31 cellular contexts compared by ENCODE assay signal in the genomic region with DNA sequence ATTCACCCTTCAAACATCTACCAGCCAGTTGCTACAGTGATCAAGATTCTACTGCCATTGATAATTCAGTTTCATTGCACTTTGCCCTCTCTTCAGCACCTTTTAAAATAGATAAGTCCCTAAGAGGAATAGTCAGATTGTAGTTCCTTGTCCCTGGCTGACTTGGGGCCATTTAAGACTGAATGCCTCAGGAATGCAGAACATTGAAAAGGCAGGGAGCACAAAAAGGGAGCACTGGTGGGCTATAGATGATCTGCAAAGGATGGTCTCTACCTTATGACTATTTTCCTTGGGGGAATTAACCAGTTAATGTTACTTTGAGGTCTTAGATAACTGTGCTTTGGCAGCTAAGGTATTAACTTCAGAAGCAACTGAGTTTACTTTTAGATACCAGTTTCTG.
"Had no signal": no experiment of that assay in that cellular context is flagged by ENCODE, and none has a peak within 500 bp of the region (broad histone marks: within the 10 kb centered on the region; RNA-seq: fewer than 3 reads in every experiment).

No MANE protein-coding gene starts in this region.

- ATAC-seq: naive thymus-derived CD4-positive, alpha-beta T cell; natural killer cell; psoas muscle; right cardiac atrium; right lobe of liver; stimulated activated memory B cell treated with anti-CD40 and anti-IgM and Interleukin-4, amounts not matched to agents 10 μg/mL and 1 μg/mL and 100 μg/mL, for 72 hours; stimulated activated naive CD8-positive, alpha-beta T cell treated with anti-CD3 and anti-CD28 coated beads, Interleukin-15, amount 100 ng/mL, for 72 hours; stimulated activated naive CD8-positive, alpha-beta T cell treated with anti-CD3 and anti-CD28 coated beads, Interleukin-15, Interleukin-2, amounts not matched to agents 100 U/mL and 50 U/mL, for 24 hours; upper lobe of right lung had no signal

- H3K27ac ChIP-seq: neutrophil, parathyroid adenoma, psoas muscle, right lobe of liver, sigmoid colon, spleen, suprapubic skin, testis, tibial artery, transverse colon, upper lobe of right lung, uterus had no signal

- H3K9me3 Mint-ChIP-seq: naive thymus-derived CD4-positive, alpha-beta T cell; natural killer cell; nephron; stimulated activated memory B cell treated with anti-CD40 and anti-IgM and Interleukin-4, amounts not matched to agents 10 μg/mL and 1 μg/mL and 100 μg/mL, for 72 hours; stimulated activated naive CD8-positive, alpha-beta T cell treated with anti-CD3 and anti-CD28 coated beads, Interleukin-15, amount 100 ng/mL, for 72 hours; type B pancreatic cell had no signal

- H2AFZ ChIP-seq: parathyroid adenoma had no signal

- H3K4me2 ChIP-seq: smooth muscle cell had no signal

- H3K9me3 ChIP-seq: neutrophil, psoas muscle, right lobe of liver, sigmoid colon, spleen, suprapubic skin, testis, tibial artery, transverse colon, upper lobe of right lung, uterus had no signal

- H3K4me1 ChIP-seq: parathyroid adenoma, psoas muscle, right lobe of liver, sigmoid colon, spleen, suprapubic skin, testis, tibial artery, transverse colon, upper lobe of right lung, uterus had no signal

- H3K79me2 ChIP-seq: parathyroid adenoma had no signal

- DNase-seq: naive thymus-derived CD4-positive, alpha-beta T cell; natural killer cell; nucleus accumbens; posterior cingulate gyrus; psoas muscle; right cardiac atrium; right lobe of liver; sigmoid colon; spleen; stimulated activated CD4-positive, alpha-beta T cell treated with anti-CD3 and anti-CD28 coated beads, Interleukin-12 subunit alpha, Interleukin-12 subunit beta, amount 100 ng/mL, for 4 hours; stimulated activated CD4-positive, alpha-beta T cell treated with anti-CD3 and anti-CD28 coated beads, Interleukin-1b, Interleukin-23, amount 100 ng/mL, for 48 hours; stimulated activated CD4-positive, alpha-beta T cell treated with anti-CD3 and anti-CD28 coated beads, Interleukin-4, amount 100 ng/mL, for 1 hour; stimulated activated CD4-positive, alpha-beta T cell treated with anti-CD3 and anti-CD28 coated beads, Interleukin-4, amount 100 ng/mL, for 4 hours; stimulated activated CD8-positive, alpha-beta memory T cell treated with anti-CD3 and anti-CD28 coated beads, Interleukin-4, amount 100 ng/mL, for 48 hours; stimulated activated naive CD4-positive, alpha-beta T cell; stimulated activated naive CD8-positive, alpha-beta T cell treated with anti-CD3 and anti-CD28 coated beads, Interleukin-15, amount 100 ng/mL, for 72 hours; stimulated activated naive CD8-positive, alpha-beta T cell treated with anti-CD3 and anti-CD28 coated beads, Interleukin-15, Interleukin-2, amounts not matched to agents 100 U/mL and 50 U/mL, for 24 hours; substantia nigra; testis; tibial artery; transverse colon; upper lobe of right lung; uterus had no signal

- H3K4me3 Mint-ChIP-seq: naive thymus-derived CD4-positive, alpha-beta T cell; natural killer cell; nephron; stimulated activated memory B cell treated with anti-CD40 and anti-IgM and Interleukin-4, amounts not matched to agents 10 μg/mL and 1 μg/mL and 100 μg/mL, for 72 hours; stimulated activated naive CD8-positive, alpha-beta T cell treated with anti-CD3 and anti-CD28 coated beads, Interleukin-15, amount 100 ng/mL, for 72 hours; type B pancreatic cell had no signal

- H3K27me3 Mint-ChIP-seq: naive thymus-derived CD4-positive, alpha-beta T cell; progenitor cell of endocrine pancreas; stimulated activated memory B cell treated with anti-CD40 and anti-IgM and Interleukin-4, amounts not matched to agents 10 μg/mL and 1 μg/mL and 100 μg/mL, for 72 hours; stimulated activated naive CD8-positive, alpha-beta T cell treated with anti-CD3 and anti-CD28 coated beads, Interleukin-15, amount 100 ng/mL, for 72 hours; type B pancreatic cell had no signal

- H3K27ac Mint-ChIP-seq: naive thymus-derived CD4-positive, alpha-beta T cell; natural killer cell; nephron; progenitor cell of endocrine pancreas; stimulated activated memory B cell treated with anti-CD40 and anti-IgM and Interleukin-4, amounts not matched to agents 10 μg/mL and 1 μg/mL and 100 μg/mL, for 72 hours; type B pancreatic cell had no signal

- H3K4me1 Mint-ChIP-seq: naive thymus-derived CD4-positive, alpha-beta T cell; natural killer cell; nephron; stimulated activated memory B cell treated with anti-CD40 and anti-IgM and Interleukin-4, amounts not matched to agents 10 μg/mL and 1 μg/mL and 100 μg/mL, for 72 hours; stimulated activated naive CD8-positive, alpha-beta T cell treated with anti-CD3 and anti-CD28 coated beads, Interleukin-15, amount 100 ng/mL, for 72 hours had no signal

- H3K4me3 ChIP-seq: psoas muscle, right lobe of liver, sigmoid colon, smooth muscle cell, spleen, suprapubic skin, testis, tibial artery, transverse colon, upper lobe of right lung, uterus had no signal

- H3K27me3 ChIP-seq: neutrophil, right lobe of liver, sigmoid colon, spleen, suprapubic skin, testis, tibial artery, transverse colon, upper lobe of right lung, uterus had no signal

- H3K36me3 ChIP-seq: right lobe of liver, uterus had no signal
